10 cellular contexts compared by ENCODE assay signal in genomic region chr1:67645495-67646144, GRCh38. TPM values are rescaled to one million over a fixed set of nuclear protein-coding genes. Genes with fewer than 3 reads are reported as not detected.
DNase-seq lines count a peak whose midpoint lies in the region; ATAC-seq and TF ChIP-seq lines count a peak whose summit lies in the region.
"Had no signal": no experiment of that assay in that cellular context is flagged by ENCODE, and none has a peak within 500 bp of the region (broad histone marks: within the 10 kb centered on the region; RNA-seq: fewer than 3 reads in every experiment).

No MANE protein-coding gene starts in this region.

- H3K4me1 ChIP-seq in HUES64 (ENCODE audit: insufficient read depth, low read length): peaks cover 27% of the 10 kb centered on the region; the same call in 1 of the 2 replicates
- peaks cover 8 to 40% (median 26%) of the 10 kb centered on the region in 9 donors for H3K4me1 ChIP-seq in heart right ventricle

- H3K27me3 ChIP-seq in HUES64 (ENCODE audit: insufficient read depth, low read length): no peaks in the 10 kb centered on the region
- no peaks in the 10 kb centered on the region for H3K27me3 ChIP-seq in heart right ventricle

- no peak for TF ChIP-seq CTCF in heart right ventricle (IDR thresholded peaks at IDR 0.05)

- ATAC-seq in heart right ventricle (peak; percentile 70 to 87 (median 82)), HG02840 (IDR thresholded peaks at IDR 0.05; ENCODE audit: low FRiP score, unreplicated experiment) (no peak)

- DNase-seq in SK-N-DZ (ENCODE audit: low spot score) (peak; percentile 51), heart right ventricle (peak; percentile 56 to 82), skeletal muscle cell (ENCODE audit: low read depth) (peak; percentile 79), substantia nigra (lab: John Stamatoyannopoulos, UW) (no peak), iPS-NIHi11 (ENCODE audit: low spot score) (no peak), AG08396 (ENCODE audit: low spot score) (no peak)
- DNase-seq: activated CD4-positive, alpha-beta T cell treated with anti-CD3 and anti-CD28 coated beads, Interleukin-2, amount 50 U/mL, for 4 hours had no signal

- H3K27ac ChIP-seq in HUES64 (ENCODE audit: low read depth, low read length) (no peak overlapping the region), heart right ventricle (peak overlapping the region in 7 of 10 donors; percentile 21 to 75 (median 56)), substantia nigra (ENCODE audit: low read depth, low read length, poor library complexity, severe bottlenecking) (no peak overlapping the region)
- H3K27ac ChIP-seq: KMS-11 had no signal

- H3K9me3 ChIP-seq in HUES64 (ENCODE audit: insufficient read depth, low read depth, low read length) (no peaks in the 10 kb centered on the region), heart right ventricle (no peaks in the 10 kb centered on the region)

- H3K36me3 ChIP-seq in HUES64 (ENCODE audit: insufficient read depth, low read length) (no peaks in the 10 kb centered on the region), heart right ventricle (no peaks in the 10 kb centered on the region)

- intact Hi-C loops in heart right ventricle (cut with DNase I): loop anchor here in 2 of 10 donors (5.0 kb wide), 1 partner anchor 37 kb away; no protein-coding TSS in a partner anchor

- peak overlapping the region; percentile 33; the same call in 1 of the 2 replicates for H3K9ac ChIP-seq in HUES64 (ENCODE audit: low read depth, low read length)
- H3K9ac ChIP-seq: KMS-11 had no signal

- no peak overlapping the region for H3K4me3 ChIP-seq in HUES64 (ENCODE audit: low read length)
- H3K4me3 ChIP-seq in heart right ventricle: no peak overlapping the region
- H3K4me3 ChIP-seq in skeletal muscle cell (ENCODE audit: low read depth, low read length): no peak overlapping the region

- 88% methylated on average over 3 of the region's 3 CpGs for WGBS in HUES64
- 37 to 50% methylated on average over 3 of the region's 3 CpGs for WGBS in heart right ventricle, 2 donors

RNA-seq across cellular contexts. Expression of gene GADD45A, which starts 39.4 kb away (rescaled TPM):
- 12.3 TPM for polyA plus RNA-seq in HUES64 (2013, experiment 1 of 2)
- 14.5 TPM for polyA plus RNA-seq in HUES64 (2013, experiment 2 of 2)
- polyA plus RNA-seq in SK-N-DZ (2014; cell fraction: cytosol; rRNA removed): 21.2 and 29.5 TPM in 2 replicates
- polyA plus RNA-seq in SK-N-DZ (2014; cell fraction: nucleus; rRNA removed): 57.2 and 60.1 TPM in 2 replicates
- total RNA-seq in heart right ventricle: 100 to 1,000 TPM in 4 of 10 donors, 10 to 100 TPM in 6; 26.2 to 148 (median 72.7) TPM
- 10 to 100 TPM; 40.6 to 41.4 TPM for polyA plus RNA-seq in heart right ventricle

Comparison
In these comparisons a context has a peak if more than half of its experiments do, and no peak if none do; other contexts are left out.
1. H3K27ac ChIP-seq: peak in heart right ventricle (7 of 10); none in HUES64 (single experiment) and substantia nigra (single experiment).
2. DNase-seq: peak in SK-N-DZ (single experiment), heart right ventricle (2 of 2) and skeletal muscle cell (single experiment); none in substantia nigra (0 of 49), iPS-NIHi11 (single experiment) and AG08396 (single experiment).